ENCODE assay signal across 7 cellular contexts in genomic region chr10:63720072-63720537, GRCh38.
DNase-seq lines count a peak whose midpoint lies in the region; FAIRE-seq and TF ChIP-seq lines count a peak whose summit lies in the region.

No MANE protein-coding gene starts in this region.

- H3K27me3 ChIP-seq in neural progenitor cell = no peaks in the 10 kb centered on the region

- peaks cover 6% of the 10 kb centered on the region for H3F3A ChIP-seq in neural progenitor cell (ENCODE audit: low read depth)

- peaks cover 25% of the 10 kb centered on the region for H3K4me1 Mint-ChIP-seq in neural progenitor cell

- H2AFZ ChIP-seq in neural progenitor cell (replicated peaks) = no peak overlapping the region

- H4K20me1 ChIP-seq in neural progenitor cell (ENCODE audit: low read depth) = no peaks in the 10 kb centered on the region

- TF ChIP-seq CTCF in GM12864 (IDR thresholded peaks at IDR 0.05; ENCODE audit: low read depth, low read length, missing control alignments) (peak; percentile 78), HFF-Myc (IDR thresholded peaks at IDR 0.05; ENCODE audit: low read depth, low read length, missing control alignments) (peak; percentile 84), neural progenitor cell (IDR thresholded peaks at IDR 0.05) (peak; percentile 95)

- peaks cover 11% of the 10 kb centered on the region for H3K27me3 Mint-ChIP-seq in neural progenitor cell (ENCODE audit: insufficient read depth, low read depth)

- H3K36me3 ChIP-seq in neural progenitor cell = no peaks in the 10 kb centered on the region

- H3K4me3 Mint-ChIP-seq in neural progenitor cell = no peak overlapping the region

- H3K79me2 ChIP-seq in neural progenitor cell (ENCODE audit: low read depth) = no peaks in the 10 kb centered on the region

- no peaks in the 10 kb centered on the region for H3K36me3 Mint-ChIP-seq in neural progenitor cell

- no peak overlapping the region for H3K27ac Mint-ChIP-seq in neural progenitor cell

- no peak overlapping the region for H3K9ac ChIP-seq in neural progenitor cell

- no peak for FAIRE-seq in urothelium cell line (lab: Jason Lieb, UNC)

- no peak overlapping the region for H3K4me2 ChIP-seq in neural progenitor cell

- DNase-seq in GM12864 (ENCODE audit: low read depth) (peak; percentile 39), HFF-Myc (ENCODE audit: extremely low read depth, low read depth) (no peak), NCI-H2081 (lab: John Stamatoyannopoulos, UW) (peak; percentile 52 to 76), erythroblast (lab: John Stamatoyannopoulos, UW) (peak; percentile 49 to 71), neural progenitor cell (ENCODE audit: low spot score) (peak; percentile 61), urothelium cell line (ENCODE audit: low spot score) (peak; percentile 55)
- DNase-seq in activated CD4-positive, alpha-beta T cell treated with anti-CD3 and anti-CD28 coated beads for 4 hours = peak; percentile 35 to 66

- H3K27ac ChIP-seq in neural progenitor cell = no peak overlapping the region

- no peak overlapping the region for H3K4me3 ChIP-seq in GM12864 (ENCODE audit: low read depth, low read length)
- no peak overlapping the region for H3K4me3 ChIP-seq in HFF-Myc (replicated peaks; ENCODE audit: low read depth, low read length)
- H3K4me3 ChIP-seq in neural progenitor cell = no peak overlapping the region

- no peaks in the 10 kb centered on the region for H3K9me3 ChIP-seq in neural progenitor cell (ENCODE audit: low read depth)

- TF ChIP-seq POLR2A in erythroblast (IDR thresholded peaks at IDR 0.05; ENCODE audit: low read length) = no peak

- H3K4me1 ChIP-seq in neural progenitor cell = peaks cover 12% of the 10 kb centered on the region

- H3K9me3 Mint-ChIP-seq in neural progenitor cell = no peaks in the 10 kb centered on the region
